In the genomic region with DNA sequence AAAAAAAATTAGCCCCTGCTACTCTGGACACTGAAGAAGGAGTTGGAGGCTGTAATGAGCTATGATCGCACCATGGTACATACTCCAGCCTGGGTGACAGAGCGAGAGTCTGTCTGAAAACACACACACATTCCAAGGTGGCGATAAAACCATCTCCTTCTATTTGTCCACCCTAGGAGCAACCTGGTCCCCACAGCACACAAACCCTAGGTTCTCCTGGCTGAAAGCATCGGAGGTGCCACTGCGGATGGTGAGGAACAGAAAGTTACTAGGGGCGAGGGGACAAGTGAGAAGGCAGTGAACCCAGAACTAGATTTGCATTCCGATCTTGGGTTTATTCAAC, we compare ENCODE assay signal across 12 cellular contexts. TPM values are rescaled to one million over a fixed set of nuclear protein-coding genes. Genes with fewer than 3 reads are reported as not detected.
A peak's percentile ranks its signal among the peaks of the same experiment; 100 is the strongest.
DNase-seq lines count a peak whose midpoint lies in the region; ATAC-seq and TF ChIP-seq lines count a peak whose summit lies in the region.
"Had no signal": no experiment of that assay in that cellular context is flagged by ENCODE, and none has a peak within 500 bp of the region (broad histone marks: within the 10 kb centered on the region; RNA-seq: fewer than 3 reads in every experiment).

No MANE protein-coding gene starts in this region.

- H3K79me2 ChIP-seq in OCI-LY3 (ENCODE audit: low read length): peaks cover 46% of the 10 kb centered on the region

- H3K27ac ChIP-seq in OCI-LY3 (ENCODE audit: low read length): peak overlapping the region; percentile 74
- H3K27ac ChIP-seq in spleen: peak overlapping the region in 5 of 8 donors; percentile 86 to 96 (median 93)

- peak overlapping the region; percentile 27; the same call in 1 of the 2 replicates for H3K9ac ChIP-seq in OCI-LY3 (ENCODE audit: low read length)

- no peak for ATAC-seq in activated naive CD4-positive, alpha-beta T cell treated with anti-CD3 and anti-CD28 coated beads, Interleukin-2, amount 50 U/mL, for 72 hours

- no peak for TF ChIP-seq POLR2A in spleen (IDR thresholded peaks at IDR 0.05)

- peak overlapping the region; percentile 39 to 72 for H3K27ac Mint-ChIP-seq in activated naive CD4-positive, alpha-beta T cell treated with anti-CD3 and anti-CD28 coated beads, Interleukin-2, amount 50 U/mL, for 72 hours
- H3K27ac Mint-ChIP-seq in chondrocyte (ENCODE audit: unreplicated experiment): peak overlapping the region; percentile 64

- DNase-seq in activated naive CD4-positive, alpha-beta T cell treated with anti-CD3 and anti-CD28 coated beads, Interleukin-2, amount 50 U/mL, for 72 hours (ENCODE audit: low spot score in 2 of 2): no peak
- DNase-seq in activated naive CD4-positive, alpha-beta T cell treated with anti-CD3 and anti-CD28 coated beads, Interleukin-2, amount 50 U/mL, for 16 hours: no peak
- DNase-seq in chondrocyte (ENCODE audit: low spot score) (no peak), spleen (no peak), NCI-H1105 (lab: John Stamatoyannopoulos, UW) (no peak), NCI-H446 treated with DMSO at 0.1 percent for 48 hours (lab: John Stamatoyannopoulos, UW) (no peak), mucosa of gallbladder (ENCODE audit: low spot score) (no peak)
- DNase-seq: activated CD8-positive, alpha-beta memory T cell treated with anti-CD3 and anti-CD28 coated beads for 24 hours; NCI-H446 had no signal

- H3K4me3 ChIP-seq in OCI-LY3 (ENCODE audit: low read length) (peak overlapping the region; percentile 7; the same call in 1 of the 2 replicates), spleen (no peak overlapping the region)

- WGBS in spleen, 5 donors: 79 to 91% (median 88%) methylated on average over 7 of the region's 7 CpGs

- H3K4me2 ChIP-seq in OCI-LY3 (ENCODE audit: low read length): peak overlapping the region; percentile 100

- TF ChIP-seq CTCF in OCI-LY3 (IDR thresholded peaks at IDR 0.05; ENCODE audit: low read depth, low read length): no peak
- no peak for TF ChIP-seq CTCF in chondrocyte (IDR thresholded peaks at IDR 0.05)
- no peak for TF ChIP-seq CTCF in spleen (IDR thresholded peaks at IDR 0.05 in 8 of 11, conservative IDR thresholded peaks at IDR 0.05 in 3 of 11)

- H3K9me3 Mint-ChIP-seq in activated naive CD4-positive, alpha-beta T cell treated with anti-CD3 and anti-CD28 coated beads, Interleukin-2, amount 50 U/mL, for 72 hours: no peaks in the 10 kb centered on the region
- no peaks in the 10 kb centered on the region for H3K9me3 Mint-ChIP-seq in chondrocyte (ENCODE audit: low read depth)
- H3K9me3 Mint-ChIP-seq: H9; stimulated activated naive CD8-positive, alpha-beta T cell treated with anti-CD3 and anti-CD28 coated beads, Interleukin-15, Interleukin-2, amounts not matched to agents 100 ng/mL and 50 ng/mL, for 24 hours had no signal

- no peaks in the 10 kb centered on the region for H3K27me3 Mint-ChIP-seq in chondrocyte (ENCODE audit: low read depth)
- H3K27me3 Mint-ChIP-seq: stimulated activated naive CD8-positive, alpha-beta T cell treated with anti-CD3 and anti-CD28 coated beads, Interleukin-15, Interleukin-2, amounts not matched to agents 100 ng/mL and 50 ng/mL, for 24 hours had no signal

- H3K4me1 ChIP-seq in OCI-LY3 (ENCODE audit: low read length): peaks cover 32% of the 10 kb centered on the region
- H3K4me1 ChIP-seq in spleen: peaks cover 9 to 52% (median 29%) of the 10 kb centered on the region in 6 donors

- no peak overlapping the region for H3K4me3 Mint-ChIP-seq in chondrocyte (ENCODE audit: unreplicated experiment)

- no peaks in the 10 kb centered on the region for H3K27me3 ChIP-seq in OCI-LY3 (ENCODE audit: low read depth, low read length)
- no peaks in the 10 kb centered on the region for H3K27me3 ChIP-seq in spleen (replicated peaks in 1 of 7)

- H3K4me1 Mint-ChIP-seq in chondrocyte (ENCODE audit: low read depth): peaks cover 16% of the 10 kb centered on the region

- H3K36me3 ChIP-seq in OCI-LY3 (replicated peaks; ENCODE audit: low read depth, low read length) (peaks cover 34% of the 10 kb centered on the region), spleen (peaks cover 3 to 59% (median 51%) of the 10 kb centered on the region in 6 donors)

- H4K20me1 ChIP-seq in OCI-LY3 (ENCODE audit: insufficient read depth, low read length): peaks cover 28% of the 10 kb centered on the region

- H3K36me3 Mint-ChIP-seq in activated naive CD4-positive, alpha-beta T cell treated with anti-CD3 and anti-CD28 coated beads, Interleukin-2, amount 50 U/mL, for 72 hours: peaks cover 15 to 24% of the 10 kb centered on the region in 2 donors
- peaks cover 22% of the 10 kb centered on the region for H3K36me3 Mint-ChIP-seq in chondrocyte (ENCODE audit: low read depth)

- H3K9me3 ChIP-seq in OCI-LY3 (ENCODE audit: insufficient read depth, low read length) (no peaks in the 10 kb centered on the region), spleen (no peaks in the 10 kb centered on the region)

- intact Hi-C loops in spleen (cut with DNase I; ENCODE audit: low total_unique reads): no loop called here

- no peak overlapping the region for H2AFZ ChIP-seq in OCI-LY3 (ENCODE audit: low read depth, low read length)

RNA-seq across cellular contexts. Expression of gene ECI1, which starts 1.4 kb away (rescaled TPM):
- 10 to 100 TPM; 53.8 to 57.6 TPM for total RNA-seq in activated naive CD4-positive, alpha-beta T cell treated with anti-CD3 and anti-CD28 coated beads, Interleukin-2, amount 50 U/mL, for 72 hours
- total RNA-seq in chondrocyte (25.5 to 45.4 TPM (median 44.5 TPM) in 3 replicates), spleen (10 to 100 TPM; 20.6 to 35.2 (median 29.0) TPM), mucosa of gallbladder (69.9 TPM)
- 10 to 100 TPM; 42.0 to 54.8 (median 51.6) TPM for polyA plus RNA-seq in spleen

RNA-seq across cellular contexts. Expression of gene RNPS1, which starts 15.1 kb away (rescaled TPM):
- 100 to 1,000 TPM; 289 to 296 TPM for total RNA-seq in activated naive CD4-positive, alpha-beta T cell treated with anti-CD3 and anti-CD28 coated beads, Interleukin-2, amount 50 U/mL, for 72 hours
- total RNA-seq in chondrocyte (109 to 122 TPM (median 111 TPM) in 3 replicates), spleen (100 to 1,000 TPM; 119 to 153 (median 132) TPM), mucosa of gallbladder (114 TPM)
- polyA plus RNA-seq in spleen: 100 to 1,000 TPM; 123 to 180 (median 125) TPM

RNA-seq across cellular contexts. Expression of gene DNASE1L2, which starts 16.5 kb away (rescaled TPM):
- total RNA-seq in activated naive CD4-positive, alpha-beta T cell treated with anti-CD3 and anti-CD28 coated beads, Interleukin-2, amount 50 U/mL, for 72 hours: 1 to 10 TPM; 1.3 to 1.5 TPM
- 0.97 to 1.6 TPM (median 1.2 TPM) in 3 replicates for total RNA-seq in chondrocyte
- 1 to 10 TPM in 4 of 7 donors, under 1 TPM in 3; 0.72 to 1.7 (median 1.3) TPM for total RNA-seq in spleen
- polyA plus RNA-seq in spleen: 1 to 10 TPM in 2 of 3 donors, under 1 TPM in 1; 0.59 to 2.2 (median 1.2) TPM
- 4.6 TPM for total RNA-seq in mucosa of gallbladder

RNA-seq across cellular contexts. Expression of gene E4F1, which starts 29.4 kb away (rescaled TPM):
- 10 to 100 TPM; 19.0 to 22.5 TPM for total RNA-seq in activated naive CD4-positive, alpha-beta T cell treated with anti-CD3 and anti-CD28 coated beads, Interleukin-2, amount 50 U/mL, for 72 hours
- total RNA-seq in chondrocyte: 18.7 to 25.7 TPM (median 20.7 TPM) in 3 replicates
- total RNA-seq in spleen: 10 to 100 TPM; 22.7 to 41.4 (median 26.7) TPM
- polyA plus RNA-seq in spleen: 10 to 100 TPM; 20.8 to 41.0 (median 38.4) TPM
- 33.3 TPM for total RNA-seq in mucosa of gallbladder

RNA-seq across cellular contexts. Expression of gene PGP, which starts 38.1 kb away (rescaled TPM):
- total RNA-seq in activated naive CD4-positive, alpha-beta T cell treated with anti-CD3 and anti-CD28 coated beads, Interleukin-2, amount 50 U/mL, for 72 hours: 10 to 100 TPM; 15.1 to 20.9 TPM
- 15.6 to 21.1 TPM (median 16.0 TPM) in 3 replicates for total RNA-seq in chondrocyte
- total RNA-seq in spleen: 10 to 100 TPM in 6 of 7 donors, 1 to 10 TPM in 1; 9.4 to 20.2 (median 14.1) TPM
- 10 to 100 TPM in 2 of 3 donors, 1 to 10 TPM in 1; 9.3 to 16.6 (median 12.4) TPM for polyA plus RNA-seq in spleen
- total RNA-seq in mucosa of gallbladder: 19.7 TPM
